In genomic region chr2:37645363-37645762, GRCh38 we compare ENCODE assay signal across 10 cellular contexts. TPM values are rescaled to one million over a fixed set of nuclear protein-coding genes. Genes with fewer than 3 reads are reported as not detected.
DNase-seq lines count a peak whose midpoint lies in the region; ATAC-seq and TF ChIP-seq lines count a peak whose summit lies in the region.
"Had no signal": no experiment of that assay in that cellular context is flagged by ENCODE, and none has a peak within 500 bp of the region (broad histone marks: within the 10 kb centered on the region; RNA-seq: fewer than 3 reads in every experiment).

No MANE protein-coding gene starts in this region.

- 81% methylated on average over 3 of the region's 6 CpGs; no CpG with 5 or more reads in 1 of the 2 experiments for WGBS in IMR-90 (ENCODE audit: extremely low coverage in 2 of 2, insufficient read length in 1 of 2), 2 experiments

- H2AK9ac ChIP-seq in IMR-90 (replicated peaks; ENCODE audit: low read depth, low read length, poor library complexity), result no peak overlapping the region

- peaks cover 80% of the 10 kb centered on the region for H3K4me1 Mint-ChIP-seq in activated CD8-positive, alpha-beta T cell treated with anti-CD3 and anti-CD28 coated beads for 36 hours (ENCODE audit: low read depth)
- H3K4me1 Mint-ChIP-seq in immature natural killer cell, result peaks cover 95 to 96% of the 10 kb centered on the region in 2 donors
- H3K4me1 Mint-ChIP-seq in progenitor cell of endocrine pancreas (ENCODE audit: low read depth), result peaks cover 18% of the 10 kb centered on the region

- no peak overlapping the region for H2BK120ac ChIP-seq in IMR-90 (ENCODE audit: low read depth, low read length)

- intact Hi-C loops in IMR-90 (cut with micrococcal nuclease), result no loop called here
- intact Hi-C loops in activated CD8-positive, alpha-beta T cell treated with anti-CD3 and anti-CD28 coated beads for 36 hours (cut with micrococcal nuclease), result no loop called here

- ATAC-seq in IMR-90 (ENCODE audit: low read depth), result no peak
- ATAC-seq in activated CD8-positive, alpha-beta T cell treated with anti-CD3 and anti-CD28 coated beads for 36 hours, result peak; percentile 35

- no peak overlapping the region for H4K8ac ChIP-seq in IMR-90 (ENCODE audit: low read depth in 2 of 2, low read length in 2 of 2)

- H4K91ac ChIP-seq in IMR-90 (ENCODE audit: insufficient read depth, low read depth, low read length), result no peak overlapping the region

- H3K4ac ChIP-seq in IMR-90 (ENCODE audit: low read depth, low read length), result no peak overlapping the region

- CTCF ChIA-PET in IMR-90 (lab: Yijun Ruan, JAX), result interaction anchor here (1.5 kb wide), 1 partner anchor 232 kb away, joined by 3 read pairs; no protein-coding TSS in a partner anchor
- CTCF ChIA-PET in activated CD8-positive, alpha-beta T cell treated with anti-CD3 and anti-CD28 coated beads for 36 hours (lab: Charles Lee), result interaction anchor here (1.4 to 1.8 kb wide), 4 partner anchors 20 to 231 kb away, joined by 3 to 4 read pairs (median 4); no protein-coding TSS in a partner anchor

- no peak for TF ChIP-seq POLR2A in IMR-90 (IDR thresholded peaks at IDR 0.05; ENCODE audit: low read depth, low read length)

- H3K56ac ChIP-seq in IMR-90 (ENCODE audit: extremely low read depth, insufficient read depth, low read length), result no peak overlapping the region

- no peak overlapping the region for H2BK20ac ChIP-seq in IMR-90 (ENCODE audit: low read depth, low read length)

- DNase-seq in CD1c-positive myeloid dendritic cell (ENCODE audit: extremely low spot score), result peak; percentile 78
- peak; percentile 72 for DNase-seq in IMR-90
- DNase-seq in activated CD8-positive, alpha-beta T cell treated with anti-CD3 and anti-CD28 coated beads for 36 hours, result peak; percentile 28
- DNase-seq in immature natural killer cell, result peak in 1 of 3 donors; percentile 21
- DNase-seq in stimulated activated CD4-positive, alpha-beta T cell treated with anti-CD3 and anti-CD28 coated beads, Interleukin-4, amount 100 ng/mL, for 1 hour, result no peak
- no peak for DNase-seq in hypothalamus (lab: John Stamatoyannopoulos, UW)
- DNase-seq in NCI-H2107 (lab: John Stamatoyannopoulos, UW), result no peak
- DNase-seq in progenitor cell of endocrine pancreas (ENCODE audit: low spot score, unreplicated experiment), result no peak
- DNase-seq: caudate nucleus, NCI-H2081 had no signal

- H3K9me1 ChIP-seq in IMR-90 (ENCODE audit: insufficient read depth, low read length), result peaks cover 41% of the 10 kb centered on the region

- peaks cover 27 to 84% of the 10 kb centered on the region in 2 experiments for H3K79me1 ChIP-seq in IMR-90 (ENCODE audit: low read depth in 1 of 2, low read length in 2 of 2)

- H4K20me1 ChIP-seq in IMR-90 (ENCODE audit: insufficient read depth, low read length), result peaks cover 92% of the 10 kb centered on the region

- H2BK15ac ChIP-seq in IMR-90 (ENCODE audit: low read depth, low read length), result no peak overlapping the region

- POLR2A ChIA-PET in IMR-90 (lab: Charles Lee; ENCODE audit: unreplicated experiment), result no interaction called here
- POLR2A ChIA-PET in activated CD8-positive, alpha-beta T cell treated with anti-CD3 and anti-CD28 coated beads for 36 hours (lab: Charles Lee), result interaction anchor here (1.1 to 1.2 kb wide), 2 partner anchors 9 kb away, joined by 3 read pairs; no protein-coding TSS in a partner anchor

- H3K14ac ChIP-seq in IMR-90 (replicated peaks; ENCODE audit: low read depth, low read length), result no peak overlapping the region

- peak overlapping the region; percentile 40 for H2BK5ac ChIP-seq in IMR-90 (ENCODE audit: low read depth, low read length, poor library complexity, severe bottlenecking)

- no peaks in the 10 kb centered on the region; the same call in 1 of the 2 replicates for H3K9me3 ChIP-seq in IMR-90 (ENCODE audit: control insufficient read depth, insufficient read depth, low read length)

- peaks cover 84% of the 10 kb centered on the region for H3K36me3 Mint-ChIP-seq in activated CD8-positive, alpha-beta T cell treated with anti-CD3 and anti-CD28 coated beads for 36 hours (ENCODE audit: low read depth)
- H3K36me3 Mint-ChIP-seq in immature natural killer cell (peaks cover 49 to 66% (median 60%) of the 10 kb centered on the region in 3 donors), progenitor cell of endocrine pancreas (ENCODE audit: insufficient read depth) (peaks cover 58% of the 10 kb centered on the region)

- H2AK5ac ChIP-seq in IMR-90 (ENCODE audit: low read depth, low read length), result no peak overlapping the region

- H3K4me3 ChIP-seq in IMR-90 (ENCODE audit: insufficient read depth, low read depth, low read length), result no peak overlapping the region

- no peak for TF ChIP-seq RAD21 in IMR-90 (IDR thresholded peaks at IDR 0.05; ENCODE audit: low read length)

- in situ Hi-C loops in IMR-90 (cut with MboI; ENCODE audit: low sequenced_read_pairs), result no loop called here

- H3K9me3 Mint-ChIP-seq in activated CD8-positive, alpha-beta T cell treated with anti-CD3 and anti-CD28 coated beads for 36 hours, result peaks cover 14% of the 10 kb centered on the region
- no peaks in the 10 kb centered on the region for H3K9me3 Mint-ChIP-seq in immature natural killer cell
- H3K9me3 Mint-ChIP-seq in progenitor cell of endocrine pancreas (ENCODE audit: low read depth), result no peaks in the 10 kb centered on the region

- H3K9ac ChIP-seq in IMR-90 (ENCODE audit: low read depth, low read length), result no peak overlapping the region

- peaks cover 39% of the 10 kb centered on the region for H3K4me1 ChIP-seq in IMR-90 (ENCODE audit: control insufficient read depth, insufficient read depth, low read length)

- H3K27ac Mint-ChIP-seq in activated CD8-positive, alpha-beta T cell treated with anti-CD3 and anti-CD28 coated beads for 36 hours, result peak overlapping the region; percentile 83
- peak overlapping the region; percentile 88 to 100 (median 98) for H3K27ac Mint-ChIP-seq in immature natural killer cell
- H3K27ac Mint-ChIP-seq in progenitor cell of endocrine pancreas, result no peak overlapping the region

- H4K5ac ChIP-seq in IMR-90 (ENCODE audit: low read depth, low read length), result no peak overlapping the region

- TF ChIP-seq CTCF in IMR-90 (conservative IDR thresholded peaks at IDR 0.05; ENCODE audit: low read depth, low read length) (no peak), progenitor cell of endocrine pancreas (IDR thresholded peaks at IDR 0.05; ENCODE audit: unreplicated experiment) (no peak)
- TF ChIP-seq CTCF in activated CD8-positive, alpha-beta T cell treated with anti-CD3 and anti-CD28 coated beads for 36 hours (IDR thresholded peaks at IDR 0.05), result no peak

- H3K27ac ChIP-seq in IMR-90 (ENCODE audit: insufficient read depth, low read length), result no peak overlapping the region

- BruUV-seq in IMR-90 (replicated peaks; lab: Mats Ljungman, UMichigan), result no TSS peak

- dilution Hi-C loops in IMR-90 (cut with HindIII; ENCODE audit: low sequenced_read_pairs, unreplicated experiment), result no loop called here

- no peaks in the 10 kb centered on the region for H3K27me3 ChIP-seq in IMR-90 (ENCODE audit: control insufficient read depth, insufficient read depth, low read length)

- H3K4me2 ChIP-seq in IMR-90 (ENCODE audit: low read depth, low read length), result no peak overlapping the region

- no peaks in the 10 kb centered on the region for H3K27me3 Mint-ChIP-seq in activated CD8-positive, alpha-beta T cell treated with anti-CD3 and anti-CD28 coated beads for 36 hours
- H3K27me3 Mint-ChIP-seq in immature natural killer cell (ENCODE audit: low read depth in 3 of 3) (peaks cover 3 to 11% (median 3%) of the 10 kb centered on the region in 3 donors), progenitor cell of endocrine pancreas (no peaks in the 10 kb centered on the region)

- H3K36me3 ChIP-seq in IMR-90 (ENCODE audit: control insufficient read depth, insufficient read depth, low read length), result peaks cover 60% of the 10 kb centered on the region

- peak overlapping the region; percentile 34; the same call in 1 of the 2 replicates for H3K23ac ChIP-seq in IMR-90 (ENCODE audit: low read depth, low read length)

- H3K4me3 Mint-ChIP-seq in activated CD8-positive, alpha-beta T cell treated with anti-CD3 and anti-CD28 coated beads for 36 hours, result no peak overlapping the region
- H3K4me3 Mint-ChIP-seq in immature natural killer cell (peak overlapping the region; percentile 53 to 93 (median 84)), progenitor cell of endocrine pancreas (ENCODE audit: low read depth) (no peak overlapping the region)

- no peak overlapping the region for H3K18ac ChIP-seq in IMR-90 (ENCODE audit: low read depth, low read length)

- H2AFZ ChIP-seq in IMR-90 (replicated peaks; ENCODE audit: low read length, poor library complexity), result no peak overlapping the region

TF ChIP-seq in IMR-90, 13 proteins besides CTCF, POLR2A, EP300 and RAD21 (continues in another document):
- TF ChIP-seq BHLHE40 (IDR thresholded peaks at IDR 0.05; ENCODE audit: low read depth, low read length) (no peak), NFE2L2 (IDR thresholded peaks at IDR 0.05; ENCODE audit: low read depth, low read length) (no peak), FOS (IDR thresholded peaks at IDR 0.05; ENCODE audit: low read depth, low read length) (no peak), USF2 (IDR thresholded peaks at IDR 0.05; ENCODE audit: low read depth, low read length) (no peak), CHD1 (IDR thresholded peaks at IDR 0.05; ENCODE audit: low read depth, low read length) (no peak)

RNA-seq across cellular contexts. Expression of gene CDC42EP3, which starts 26.1 kb away (rescaled TPM):
- total RNA-seq in IMR-90 (2012; rRNA removed) (152 and 167 TPM in 2 replicates), progenitor cell of endocrine pancreas (43.1 and 48.5 TPM in 2 replicates)
- polyA plus RNA-seq in IMR-90 (2012; rRNA removed) (177 and 193 TPM in 2 replicates), immature natural killer cell (100 to 1,000 TPM in 1 of 3 donors, 10 to 100 TPM in 2; 80.7 to 170 (median 81.3) TPM)
- polyA plus RNA-seq in IMR-90 (2012; cell fraction: cytosol; rRNA removed), result 71.7 and 119 TPM in 2 replicates
- 63.1 and 123 TPM in 2 replicates for polyA plus RNA-seq in IMR-90 (2012; cell fraction: nucleus; rRNA removed; ENCODE audit: low replicate concordance)
- 10 to 100 TPM; 18.8 to 22.6 TPM for total RNA-seq in activated CD8-positive, alpha-beta T cell treated with anti-CD3 and anti-CD28 coated beads for 36 hours

Comparison
In these comparisons a context has a peak if more than half of its experiments do, and no peak if none do; other contexts are left out.
1. DNase-seq: peak in CD1c-positive myeloid dendritic cell (single experiment), IMR-90 (single experiment) and activated CD8-positive, alpha-beta T cell treated with anti-CD3 and anti-CD28 coated beads for 36 hours (single experiment); none in stimulated activated CD4-positive, alpha-beta T cell treated with anti-CD3 and anti-CD28 coated beads, Interleukin-4, amount 100 ng/mL, for 1 hour (single experiment), hypothalamus (0 of 51), NCI-H2107 (single experiment) and progenitor cell of endocrine pancreas (single experiment).
2. H3K4me3 Mint-ChIP-seq: peak in immature natural killer cell (5 of 5); none in activated CD8-positive, alpha-beta T cell treated with anti-CD3 and anti-CD28 coated beads for 36 hours (single experiment) and progenitor cell of endocrine pancreas (single experiment).